17 cellular contexts compared by ENCODE assay signal in the genomic region with DNA sequence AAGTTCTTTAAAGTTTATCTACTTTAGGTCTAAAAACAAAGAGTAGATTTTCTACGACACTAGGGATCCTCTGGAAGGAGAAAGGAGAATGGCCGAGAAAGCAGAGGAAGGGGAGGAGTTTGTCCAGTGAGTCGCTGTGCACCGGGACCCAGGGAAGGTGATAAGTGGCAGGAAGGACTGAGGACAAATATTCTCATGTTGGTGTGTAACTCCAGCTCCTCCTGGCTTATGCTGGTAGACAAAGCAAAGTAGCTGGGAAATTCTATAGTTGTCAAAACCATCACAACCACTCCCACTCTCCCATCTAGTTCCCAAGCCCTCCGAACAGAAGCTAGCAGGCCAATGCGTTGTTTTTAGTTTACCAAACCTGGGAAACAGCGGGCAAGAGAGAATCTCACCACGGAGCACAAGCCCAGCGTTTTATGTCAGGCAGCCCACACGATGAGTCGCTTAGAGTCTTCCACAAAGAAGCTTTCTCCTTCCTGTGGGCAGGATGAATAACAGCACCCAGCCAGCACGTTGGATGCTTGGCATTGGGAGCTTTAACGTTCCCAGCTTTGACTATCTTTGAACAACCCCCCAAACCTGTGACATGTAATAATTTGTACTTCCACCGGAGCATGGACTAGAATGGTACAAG. TPM values are rescaled to one million over a fixed set of nuclear protein-coding genes. Genes with fewer than 3 reads are reported as not detected.
DNase-seq lines count a peak whose midpoint lies in the region; ATAC-seq and TF ChIP-seq lines count a peak whose summit lies in the region.
"Had no signal": no experiment of that assay in that cellular context is flagged by ENCODE, and none has a peak within 500 bp of the region (broad histone marks: within the 10 kb centered on the region; RNA-seq: fewer than 3 reads in every experiment).

No MANE protein-coding gene starts in this region.

- in situ Hi-C loops in brain microvascular endothelial cell (cut with HindIII; ENCODE audit: low pct_ligation_motif_present, low sequenced_read_pairs): no loop called here

- no peaks in the 10 kb centered on the region for H3K36me3 Mint-ChIP-seq in osteocyte (ENCODE audit: unreplicated experiment)

- no peak overlapping the region for H3K27ac ChIP-seq in brain microvascular endothelial cell
- H3K27ac ChIP-seq: HL-60, Peyer's patch, psoas muscle had no signal

- no peak overlapping the region for H3K4me3 ChIP-seq in brain microvascular endothelial cell (ENCODE audit: low read depth, low read length)
- H3K4me3 ChIP-seq: mucosa of descending colon, Peyer's patch, psoas muscle had no signal

- ATAC-seq in GM19455 (IDR thresholded peaks at IDR 0.05; ENCODE audit: unreplicated experiment): no peak
- no peak for ATAC-seq in GM21360 (IDR thresholded peaks at IDR 0.05; ENCODE audit: unreplicated experiment)
- ATAC-seq: esophagus mucosa, mucosa of descending colon, psoas muscle had no signal

- peaks cover 5% of the 10 kb centered on the region for H3K4me1 Mint-ChIP-seq in osteocyte (ENCODE audit: unreplicated experiment)

- H3K9me3 Mint-ChIP-seq in osteocyte (ENCODE audit: unreplicated experiment): no peaks in the 10 kb centered on the region
- H3K9me3 Mint-ChIP-seq: stimulated activated naive CD8-positive, alpha-beta T cell treated with anti-CD3 and anti-CD28 coated beads, Interleukin-15, Interleukin-2, amounts not matched to agents 100 ng/mL and 50 ng/mL, for 24 hours had no signal

- peak; percentile 3 for TF ChIP-seq CTCF in brain microvascular endothelial cell (IDR thresholded peaks at IDR 0.05; ENCODE audit: low read depth, low read length, missing control alignments)
- no peak for TF ChIP-seq CTCF in osteocyte (IDR thresholded peaks at IDR 0.05)

- no peak overlapping the region for H3K4me3 Mint-ChIP-seq in osteocyte (ENCODE audit: unreplicated experiment)
- H3K4me3 Mint-ChIP-seq: stimulated activated naive CD8-positive, alpha-beta T cell treated with anti-CD3 and anti-CD28 coated beads, Interleukin-15, Interleukin-2, amounts not matched to agents 100 ng/mL and 50 ng/mL, for 24 hours had no signal

- no peak overlapping the region for H3K27ac Mint-ChIP-seq in osteocyte (ENCODE audit: unreplicated experiment)
- H3K27ac Mint-ChIP-seq: stimulated activated naive CD8-positive, alpha-beta T cell treated with anti-CD3 and anti-CD28 coated beads, Interleukin-15, Interleukin-2, amounts not matched to agents 100 ng/mL and 50 ng/mL, for 24 hours had no signal

- peak; percentile 38 for DNase-seq in AG20443 (ENCODE audit: low spot score)
- peak; percentile 82 for DNase-seq in LHCN-M2 (ENCODE audit: low read depth)
- peak; percentile 21 for DNase-seq in brain microvascular endothelial cell
- peak; percentile 74 for DNase-seq in myocyte (ENCODE audit: low read depth)
- DNase-seq in osteocyte (ENCODE audit: extremely low spot score, unreplicated experiment): no peak
- no peak for DNase-seq in foreskin melanocyte
- DNase-seq: activated naive CD4-positive, alpha-beta T cell; mucosa of descending colon; NCI-H1092; NCI-H446; Peyer's patch; psoas muscle had no signal

- H3K27me3 ChIP-seq in brain microvascular endothelial cell (replicated peaks): no peaks in the 10 kb centered on the region
- H3K27me3 ChIP-seq: Peyer's patch had no signal

- H3K27me3 Mint-ChIP-seq in osteocyte (ENCODE audit: unreplicated experiment): peaks cover 18% of the 10 kb centered on the region

- H3K36me3 ChIP-seq in brain microvascular endothelial cell (replicated peaks): no peaks in the 10 kb centered on the region
- H3K36me3 ChIP-seq: Peyer's patch had no signal

RNA-seq across cellular contexts. Expression of gene JCAD, which starts 32.9 kb away (rescaled TPM):
- total RNA-seq in LHCN-M2 (2014; rRNA removed) (12.1 and 12.8 TPM in 2 replicates), myocyte (13.2 and 16.4 TPM in 2 replicates), osteocyte (7.5 and 7.7 TPM in 2 replicates)
- 12.1 TPM for polyA plus RNA-seq in LHCN-M2 (2012)
- 40.7 TPM for polyA plus RNA-seq in myocyte (2012)

Comparison
In these comparisons a context has a peak if more than half of its experiments do, and no peak if none do; other contexts are left out.
1. DNase-seq: peak in AG20443 (single experiment), LHCN-M2 (single experiment), brain microvascular endothelial cell (single experiment) and myocyte (single experiment); none in osteocyte (single experiment) and foreskin melanocyte (single experiment).